ENCODE assay signal across 12 cellular contexts in the genomic region with DNA sequence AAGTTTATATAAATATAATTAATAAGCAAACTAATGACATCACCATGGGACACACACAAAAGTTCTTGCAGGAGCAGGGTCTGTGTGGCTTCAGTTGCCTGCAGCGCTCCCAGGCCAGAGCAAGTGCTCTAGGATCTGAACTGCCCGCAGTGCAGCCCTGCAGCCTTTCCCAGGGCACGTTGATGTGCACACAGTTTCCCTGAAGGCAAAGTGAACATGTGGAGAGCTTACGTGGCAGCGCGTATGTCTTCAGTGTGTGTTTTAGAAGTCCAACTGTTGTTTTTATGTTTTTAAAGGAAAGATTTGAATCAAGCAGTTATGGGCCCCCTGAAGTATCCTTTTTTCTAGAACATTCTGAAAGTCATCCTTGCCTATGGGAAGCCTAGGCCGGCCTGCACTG. TPM values are rescaled to one million over a fixed set of nuclear protein-coding genes. Genes with fewer than 3 reads are reported as not detected.
DNase-seq lines count a peak whose midpoint lies in the region; ATAC-seq lines count a peak whose summit lies in the region.
"Had no signal": no experiment of that assay in that cellular context is flagged by ENCODE, and none has a peak within 500 bp of the region (broad histone marks: within the 10 kb centered on the region; RNA-seq: fewer than 3 reads in every experiment).

No MANE protein-coding gene starts in this region.

- peak overlapping the region; percentile 58 for H3K27ac Mint-ChIP-seq in activated CD4-positive, alpha-beta T cell treated with anti-CD3 and anti-CD28 coated beads, Interleukin-2, amount 10 ng/mL, durations not matched to agents 7 days and 5 days
- peak overlapping the region; percentile 0 for H3K27ac Mint-ChIP-seq in activated CD4-positive, alpha-beta memory T cell treated with anti-CD3 and anti-CD28 coated beads, Interleukin-2, amount 10 ng/mL, durations not matched to agents 7 days and 5 days

- H3K27me3 ChIP-seq in iPS-15b (ENCODE audit: control insufficient read depth, insufficient read depth, low read length) (peaks cover 29% of the 10 kb centered on the region), skeletal muscle tissue (ENCODE audit: control insufficient read depth in 3 of 3, insufficient read depth in 3 of 3, low read length in 3 of 3) (peaks cover 0 to 10% (median 0%) of the 10 kb centered on the region in 3 donors)

- H3K36me3 Mint-ChIP-seq in activated CD4-positive, alpha-beta T cell treated with anti-CD3 and anti-CD28 coated beads, Interleukin-2, amount 10 ng/mL, durations not matched to agents 7 days and 5 days (ENCODE audit: low read depth), result peaks cover 23% of the 10 kb centered on the region
- H3K36me3 Mint-ChIP-seq in activated CD4-positive, alpha-beta memory T cell treated with anti-CD3 and anti-CD28 coated beads, Interleukin-2, amount 10 ng/mL, durations not matched to agents 7 days and 5 days (ENCODE audit: low read depth), result peaks cover 24% of the 10 kb centered on the region

- H3K4me1 Mint-ChIP-seq in activated CD4-positive, alpha-beta T cell treated with anti-CD3 and anti-CD28 coated beads, Interleukin-2, amount 10 ng/mL, durations not matched to agents 7 days and 5 days, result peaks cover 16% of the 10 kb centered on the region
- peaks cover 22% of the 10 kb centered on the region for H3K4me1 Mint-ChIP-seq in activated CD4-positive, alpha-beta memory T cell treated with anti-CD3 and anti-CD28 coated beads, Interleukin-2, amount 10 ng/mL, durations not matched to agents 7 days and 5 days

- CTCF ChIA-PET in activated CD4-positive, alpha-beta T cell treated with anti-CD3 and anti-CD28 coated beads, Interleukin-2, amount 10 ng/mL, durations not matched to agents 7 days and 5 days (lab: Charles Lee), result interaction anchor here (0.6 kb wide), 1 partner anchor 108 kb away, joined by 3 read pairs; no protein-coding TSS in a partner anchor
- CTCF ChIA-PET in activated CD4-positive, alpha-beta memory T cell treated with anti-CD3 and anti-CD28 coated beads, Interleukin-2, amount 10 ng/mL, durations not matched to agents 7 days and 5 days (lab: Charles Lee), result interaction anchor here (1.2 to 13.2 kb wide), 2 partner anchors 12 to 19 kb away, joined by 3 to 117 read pairs; a partner anchor contains a TSS

- H3K4me1 ChIP-seq in iPS-15b (ENCODE audit: control insufficient read depth, insufficient read depth, low read length) (no peaks in the 10 kb centered on the region), skeletal muscle tissue (ENCODE audit: control insufficient read depth in 3 of 3, insufficient read depth in 3 of 3, low read length in 3 of 3) (peaks cover 25 to 34% (median 33%) of the 10 kb centered on the region in 3 donors)

- no peak for DNase-seq in activated CD4-positive, alpha-beta T cell treated with anti-CD3 and anti-CD28 coated beads, Interleukin-2, amount 10 ng/mL, durations not matched to agents 7 days and 5 days
- DNase-seq in activated CD4-positive, alpha-beta T cell treated with anti-CD3 and anti-CD28 coated beads for 48 hours, result no peak
- no peak for DNase-seq in activated CD4-positive, alpha-beta memory T cell treated with anti-CD3 and anti-CD28 coated beads, Interleukin-2, amount 10 ng/mL, durations not matched to agents 7 days and 5 days
- DNase-seq: GDM1; NCI-H2081 treated with DMSO at 0.1 percent for 48 hours; stimulated activated CD4-positive, alpha-beta T cell treated with anti-CD3 and anti-CD28 coated beads, Interleukin-12 subunit alpha, Interleukin-12 subunit beta, amount 100 ng/mL, for 4 hours; stimulated activated CD8-positive, alpha-beta memory T cell treated with anti-CD3 and anti-CD28 coated beads, Interleukin-4, amount 100 ng/mL, for 48 hours had no signal

- H3K9ac ChIP-seq in iPS-15b (ENCODE audit: low read depth, low read length) (no peak overlapping the region), skeletal muscle tissue (ENCODE audit: low read depth in 1 of 3, low read length in 3 of 3) (no peak overlapping the region)

- no peaks in the 10 kb centered on the region for H3K9me3 Mint-ChIP-seq in activated CD4-positive, alpha-beta T cell treated with anti-CD3 and anti-CD28 coated beads, Interleukin-2, amount 10 ng/mL, durations not matched to agents 7 days and 5 days
- no peaks in the 10 kb centered on the region for H3K9me3 Mint-ChIP-seq in activated CD4-positive, alpha-beta memory T cell treated with anti-CD3 and anti-CD28 coated beads, Interleukin-2, amount 10 ng/mL, durations not matched to agents 7 days and 5 days

- POLR2A ChIA-PET in activated CD4-positive, alpha-beta T cell treated with anti-CD3 and anti-CD28 coated beads, Interleukin-2, amount 10 ng/mL, durations not matched to agents 7 days and 5 days (lab: Charles Lee), result no interaction called here
- POLR2A ChIA-PET in activated CD4-positive, alpha-beta memory T cell treated with anti-CD3 and anti-CD28 coated beads, Interleukin-2, amount 10 ng/mL, durations not matched to agents 7 days and 5 days (lab: Charles Lee), result interaction anchor here (1.2 to 2.6 kb wide), 2 partner anchors 20 kb away, joined by 5 to 12 read pairs; a partner anchor contains a TSS

- H3K4me3 ChIP-seq in iPS-15b (ENCODE audit: low read depth, low read length) (peak overlapping the region; percentile 93), skeletal muscle tissue (ENCODE audit: low read length in 3 of 3) (no peak overlapping the region)

- H3K27ac ChIP-seq in skeletal muscle tissue (ENCODE audit: low read depth, low read length), result peak overlapping the region; percentile 47

- no peaks in the 10 kb centered on the region for H3K9me3 ChIP-seq in iPS-15b (ENCODE audit: control insufficient read depth, insufficient read depth, low read length)
- H3K9me3 ChIP-seq in skeletal muscle tissue (ENCODE audit: control insufficient read depth in 3 of 3, low read length in 3 of 3), result no peaks in the 10 kb centered on the region

- no peak for ATAC-seq in GM18858 (IDR thresholded peaks at IDR 0.05; ENCODE audit: unreplicated experiment)
- ATAC-seq in HG02763 (IDR thresholded peaks at IDR 0.05; ENCODE audit: unreplicated experiment), result no peak
- no peak for ATAC-seq in GM21360 (IDR thresholded peaks at IDR 0.05; ENCODE audit: unreplicated experiment)

- H3K36me3 ChIP-seq in iPS-15b (ENCODE audit: control insufficient read depth, insufficient read depth, low read length) (peaks cover 15% of the 10 kb centered on the region), skeletal muscle tissue (ENCODE audit: control insufficient read depth in 3 of 3, insufficient read depth in 3 of 3, low read length in 3 of 3) (peaks cover 34 to 40% (median 36%) of the 10 kb centered on the region in 3 donors)

- peak overlapping the region; percentile 51 for H3K4me3 Mint-ChIP-seq in activated CD4-positive, alpha-beta T cell treated with anti-CD3 and anti-CD28 coated beads, Interleukin-2, amount 10 ng/mL, durations not matched to agents 7 days and 5 days
- peak overlapping the region; percentile 67 for H3K4me3 Mint-ChIP-seq in activated CD4-positive, alpha-beta memory T cell treated with anti-CD3 and anti-CD28 coated beads, Interleukin-2, amount 10 ng/mL, durations not matched to agents 7 days and 5 days

- H3K27me3 Mint-ChIP-seq in activated CD4-positive, alpha-beta T cell treated with anti-CD3 and anti-CD28 coated beads, Interleukin-2, amount 10 ng/mL, durations not matched to agents 7 days and 5 days, result peaks cover 4% of the 10 kb centered on the region
- H3K27me3 Mint-ChIP-seq in activated CD4-positive, alpha-beta memory T cell treated with anti-CD3 and anti-CD28 coated beads, Interleukin-2, amount 10 ng/mL, durations not matched to agents 7 days and 5 days, result peaks cover 8% of the 10 kb centered on the region

RNA-seq across cellular contexts. Expression of a gene that starts 1.2 kb away (rescaled TPM):
- under 1 TPM; 0.42 to 0.79 TPM for total RNA-seq in activated CD4-positive, alpha-beta T cell treated with anti-CD3 and anti-CD28 coated beads, Interleukin-2, amount 10 ng/mL, durations not matched to agents 7 days and 5 days
- under 1 TPM; 0.58 to 0.88 TPM for total RNA-seq in activated CD4-positive, alpha-beta memory T cell treated with anti-CD3 and anti-CD28 coated beads, Interleukin-2, amount 10 ng/mL, durations not matched to agents 7 days and 5 days
- total RNA-seq in skeletal muscle tissue, result not detected

RNA-seq across cellular contexts. Expression of a gene that starts 19.7 kb away (rescaled TPM):
- total RNA-seq in activated CD4-positive, alpha-beta T cell treated with anti-CD3 and anti-CD28 coated beads, Interleukin-2, amount 10 ng/mL, durations not matched to agents 7 days and 5 days, result 10 to 100 TPM; 61.1 to 75.6 TPM
- total RNA-seq in activated CD4-positive, alpha-beta memory T cell treated with anti-CD3 and anti-CD28 coated beads, Interleukin-2, amount 10 ng/mL, durations not matched to agents 7 days and 5 days, result 10 to 100 TPM; 80.7 to 82.0 TPM
- 24.5 TPM for total RNA-seq in skeletal muscle tissue

RNA-seq across cellular contexts. Expression of a gene that starts 29.1 kb away (rescaled TPM):
- 10 to 100 TPM; 40.9 TPM for total RNA-seq in activated CD4-positive, alpha-beta T cell treated with anti-CD3 and anti-CD28 coated beads, Interleukin-2, amount 10 ng/mL, durations not matched to agents 7 days and 5 days
- 10 to 100 TPM; 19.4 to 19.8 TPM for total RNA-seq in activated CD4-positive, alpha-beta memory T cell treated with anti-CD3 and anti-CD28 coated beads, Interleukin-2, amount 10 ng/mL, durations not matched to agents 7 days and 5 days
- 3.7 TPM for total RNA-seq in skeletal muscle tissue

RNA-seq across cellular contexts. Expression of a gene that starts 33.1 kb away (rescaled TPM):
- 10 to 100 TPM; 49.5 to 52.1 TPM for total RNA-seq in activated CD4-positive, alpha-beta T cell treated with anti-CD3 and anti-CD28 coated beads, Interleukin-2, amount 10 ng/mL, durations not matched to agents 7 days and 5 days
- 10 to 100 TPM; 53.9 to 61.3 TPM for total RNA-seq in activated CD4-positive, alpha-beta memory T cell treated with anti-CD3 and anti-CD28 coated beads, Interleukin-2, amount 10 ng/mL, durations not matched to agents 7 days and 5 days
- total RNA-seq in skeletal muscle tissue, result 8.4 TPM

RNA-seq across cellular contexts. Expression of a gene that starts 38.7 kb away (rescaled TPM):
- total RNA-seq in activated CD4-positive, alpha-beta T cell treated with anti-CD3 and anti-CD28 coated beads, Interleukin-2, amount 10 ng/mL, durations not matched to agents 7 days and 5 days, result under 1 TPM; 0.25 to 0.67 TPM
- under 1 TPM; 0.38 to 0.70 TPM for total RNA-seq in activated CD4-positive, alpha-beta memory T cell treated with anti-CD3 and anti-CD28 coated beads, Interleukin-2, amount 10 ng/mL, durations not matched to agents 7 days and 5 days
- total RNA-seq in skeletal muscle tissue, result 19.3 TPM
